ENCODE assay signal across 26 cellular contexts in genomic region chr11:27501102-27501501, GRCh38.
"Had no signal": no experiment of that assay in that cellular context is flagged by ENCODE, and none has a peak within 500 bp of the region (broad histone marks: within the 10 kb centered on the region; RNA-seq: fewer than 3 reads in every experiment).

No MANE protein-coding gene starts in this region.

- H3K27ac Mint-ChIP-seq: T-cell; T-helper 1 cell treated with Interleukin-12 subunit alpha and Interleukin-12 subunit beta and Interleukin-4 antibody, amounts not matched to agents 30 μg/mL and 1 μg/mL, for 36 hours had no signal

- H3K9ac ChIP-seq: SK-N-SH had no signal

- H3K9me3 ChIP-seq: MG63, SJSA1, SK-N-SH had no signal

- H3K9me3 Mint-ChIP-seq: IgD-negative memory B cell; T-cell; T-helper 1 cell treated with Interleukin-12 subunit alpha and Interleukin-12 subunit beta and Interleukin-4 antibody, amounts not matched to agents 30 μg/mL and 1 μg/mL, for 36 hours had no signal

- H3K36me3 Mint-ChIP-seq: IgD-negative memory B cell had no signal

- H3K4me2 ChIP-seq: SK-N-SH had no signal

- H3K27me3 Mint-ChIP-seq: IgD-negative memory B cell, T-cell had no signal

- H3K4me3 Mint-ChIP-seq: IgD-negative memory B cell; T-cell; T-helper 1 cell treated with Interleukin-12 subunit alpha and Interleukin-12 subunit beta and Interleukin-4 antibody, amounts not matched to agents 30 μg/mL and 1 μg/mL, for 36 hours had no signal

- H3K27me3 ChIP-seq: MG63, SJSA1 had no signal

- H3K9me2 ChIP-seq: SK-N-SH had no signal

- H3K27ac ChIP-seq: SJSA1 had no signal

- FAIRE-seq: RCC 7860 had no signal

- H3K4me3 ChIP-seq: MG63, SJSA1 had no signal

- DNase-seq: KBM-7, MG63, NCI-H1092, NCI-H1105 treated with DMSO at 0.1 percent for 48 hours, NCI-H1417 treated with DMSO at 0.1 percent for 48 hours, NCI-H146, NCI-H1694 treated with DMSO at 0.1 percent for 48 hours, NCI-H1930, NCI-H2081, NCI-H2107, NCI-H226, NCI-H446, NCI-H510A, NCI-H524 treated with DMSO at 0.1 percent for 48 hours, NCI-H69, NCI-H774, Right ventricle myocardium superior, RPMI8226, SIG-M5, SK-N-SH, SW 1271, T-cell had no signal

- ATAC-seq: T-cell had no signal
